In genomic region chr7:34160261-34160752, GRCh38 we compare ENCODE assay signal across 14 cellular contexts.
DNase-seq lines count a peak whose midpoint lies in the region; TF ChIP-seq lines count a peak whose summit lies in the region.
"Had no signal": no experiment of that assay in that cellular context is flagged by ENCODE, and none has a peak within 500 bp of the region (broad histone marks: within the 10 kb centered on the region; RNA-seq: fewer than 3 reads in every experiment).

No MANE protein-coding gene starts in this region.

- DNase-seq in A172 (ENCODE audit: low spot score), result peak; percentile 90
- peak; percentile 51 for DNase-seq in adipocyte (ENCODE audit: low read depth)
- DNase-seq in hepatic stellate cell (ENCODE audit: low spot score), result peak; percentile 60
- no peak for DNase-seq in kidney glomerular epithelial cell (lab: John Stamatoyannopoulos, UW)
- no peak for DNase-seq in hippocampal formation (lab: John Stamatoyannopoulos, UW)
- DNase-seq in MM.1S, result no peak
- DNase-seq in activated naive CD4-positive, alpha-beta T cell treated with anti-CD3 and anti-CD28 coated beads, Interleukin-2, amount 50 U/mL, for 16 hours, result no peak
- DNase-seq: activated CD4-positive, alpha-beta T cell treated with anti-CD3 and anti-CD28 coated beads for 48 hours; COR-L47; NCI-H1105 had no signal

- CTCF ChIA-PET in HEK293 (lab: Yijun Ruan, JAX), result interaction anchor here (0.6 to 1.5 kb wide), 2 partner anchors 34 to 161 kb away, joined by 5 read pairs; no protein-coding TSS in a partner anchor

- no peaks in the 10 kb centered on the region for H4K20me1 ChIP-seq in MM.1S (ENCODE audit: insufficient read depth, low read length)

- H3K36me3 ChIP-seq in HEK293 (ENCODE audit: control insufficient read depth in 2 of 2, insufficient read depth in 1 of 2, low read length in 2 of 2), result no peaks in the 10 kb centered on the region
- no peaks in the 10 kb centered on the region for H3K36me3 ChIP-seq in adipocyte (ENCODE audit: control insufficient read depth, insufficient read depth, low read length, severe bottlenecking)
- H3K36me3 ChIP-seq in MM.1S (replicated peaks; ENCODE audit: insufficient read depth, low read length), result no peaks in the 10 kb centered on the region
- H3K36me3 ChIP-seq: prostate gland, suprapubic skin had no signal

- H3K9me3 ChIP-seq in HEK293 (ENCODE audit: control insufficient read depth, insufficient read depth, low read depth, low read length) (no peaks in the 10 kb centered on the region), adipocyte (ENCODE audit: control insufficient read depth, low read length) (no peaks in the 10 kb centered on the region), MM.1S (replicated peaks; ENCODE audit: insufficient read depth, low read length) (no peaks in the 10 kb centered on the region)
- H3K9me3 ChIP-seq: prostate gland, suprapubic skin had no signal

- H3K27me3 ChIP-seq in adipocyte (replicated peaks; ENCODE audit: control insufficient read depth, insufficient read depth, low read length) (no peaks in the 10 kb centered on the region), MM.1S (replicated peaks; ENCODE audit: insufficient read depth, low read length) (no peaks in the 10 kb centered on the region)
- H3K27me3 ChIP-seq: hepatocyte, suprapubic skin had no signal

- POLR2A ChIA-PET in HEK293 (lab: Yijun Ruan, JAX), result no interaction called here

- H3K27ac ChIP-seq in HEK293 (ENCODE audit: extremely low read depth, low read depth, low read length), result no peak overlapping the region
- H3K27ac ChIP-seq in MM.1S (ENCODE audit: low read length), result no peak overlapping the region
- H3K27ac ChIP-seq: hepatocyte, prostate gland, suprapubic skin had no signal

- H3K9me2 ChIP-seq in MM.1S (replicated peaks; ENCODE audit: insufficient read depth, low read length), result no peaks in the 10 kb centered on the region

- no peaks in the 10 kb centered on the region for H3K79me2 ChIP-seq in MM.1S (ENCODE audit: low read length)
- H3K79me2 ChIP-seq: hepatocyte had no signal

- H3K4me3 ChIP-seq in HEK293 (ENCODE audit: low read depth, low read length), result no peak overlapping the region
- no peak overlapping the region for H3K4me3 ChIP-seq in adipocyte (ENCODE audit: low read length)
- H3K4me3 ChIP-seq in MM.1S (ENCODE audit: low read length), result no peak overlapping the region
- H3K4me3 ChIP-seq: hepatocyte, prostate gland, suprapubic skin had no signal

- H3K9ac ChIP-seq in adipocyte (ENCODE audit: low read length) (no peak overlapping the region), MM.1S (ENCODE audit: low read length) (no peak overlapping the region)

- H3K4me1 ChIP-seq in HEK293 (ENCODE audit: control insufficient read depth, insufficient read depth, low read length) (no peaks in the 10 kb centered on the region), adipocyte (ENCODE audit: control insufficient read depth, insufficient read depth, low read length) (peaks cover 50% of the 10 kb centered on the region), MM.1S (ENCODE audit: low read length) (no peaks in the 10 kb centered on the region)

- no peak overlapping the region for H3K4me2 ChIP-seq in MM.1S (ENCODE audit: low read depth, low read length)
- H3K4me2 ChIP-seq: hepatocyte had no signal

- H3F3A ChIP-seq in MM.1S (ENCODE audit: insufficient read depth, low read length), result no peaks in the 10 kb centered on the region

- no peak for TF ChIP-seq CTCF in HEK293 (tag by site-specific recombination; IDR thresholded peaks at IDR 0.05)
- no peak for TF ChIP-seq CTCF in MM.1S (IDR thresholded peaks at IDR 0.05; ENCODE audit: low read length)

- H2AFZ ChIP-seq in MM.1S (ENCODE audit: low read length), result no peak overlapping the region
- H2AFZ ChIP-seq: hepatocyte had no signal

TF ChIP-seq in HEK293, 187 proteins besides CTCF, POLR2A, EP300 and RAD21:
- TF ChIP-seq ZBTB17 (tag by site-specific recombination; IDR thresholded peaks at IDR 0.05) (no peak), SCRT2 (tag by site-specific recombination; IDR thresholded peaks at IDR 0.05) (0 out of 2 replicates have a peak, but pooled peaks have one; percentile 14), BCL11A (tag by site-specific recombination; IDR thresholded peaks at IDR 0.05; ENCODE audit: low read depth) (no peak)

Comparison
In these comparisons a context has a peak if more than half of its experiments do, and no peak if none do; other contexts are left out.
1. DNase-seq: peak in A172 (single experiment), adipocyte (single experiment) and hepatic stellate cell (single experiment); none in kidney glomerular epithelial cell (single experiment), hippocampal formation (0 of 2), MM.1S (single experiment) and activated naive CD4-positive, alpha-beta T cell treated with anti-CD3 and anti-CD28 coated beads, Interleukin-2, amount 50 U/mL, for 16 hours (single experiment).